Comparison of ENCODE assay signal across 9 cellular contexts in genomic region chr6:140671926-140672325, GRCh38.
DNase-seq lines count a peak whose midpoint lies in the region; ATAC-seq and TF ChIP-seq lines count a peak whose summit lies in the region.
"Had no signal": no experiment of that assay in that cellular context is flagged by ENCODE, and none has a peak within 500 bp of the region (broad histone marks: within the 10 kb centered on the region; RNA-seq: fewer than 3 reads in every experiment).

No MANE protein-coding gene starts in this region.

- DNase-seq in SKM-1 treated with dmso at 0.1 percent for 144 hours (lab: John Stamatoyannopoulos, UW; ENCODE audit: unreplicated experiment) (peak; percentile 16), SKM-1 (lab: John Stamatoyannopoulos, UW; ENCODE audit: unreplicated experiment) (no peak), NAMALWA (ENCODE audit: low spot score) (peak; percentile 26), cardiac fibroblast (ENCODE audit: low read depth in 2 of 2) (peak in 1 of 2 donors; percentile 56), renal cortical epithelial cell (ENCODE audit: low read depth) (peak; percentile 27), SK-N-DZ (ENCODE audit: low spot score) (no peak), natural killer cell (no peak), midbrain (lab: John Stamatoyannopoulos, UW) (no peak)
- DNase-seq: NCI-H1436 had no signal

- H3K4me3 ChIP-seq in cardiac fibroblast (replicated peaks in 1 of 2; ENCODE audit: low read depth in 2 of 2, low read length in 2 of 2) = no peak overlapping the region

- H3K27ac Mint-ChIP-seq in natural killer cell = no peak overlapping the region

- H3K9me3 Mint-ChIP-seq in natural killer cell = peaks cover 2 to 5% of the 10 kb centered on the region in 2 donors

- no peaks in the 10 kb centered on the region for H3K27me3 Mint-ChIP-seq in natural killer cell (ENCODE audit: low read depth in 2 of 2)

- TF ChIP-seq CTCF in cardiac fibroblast (IDR thresholded peaks at IDR 0.05; ENCODE audit: low read depth, low read length) (peak; percentile 27), natural killer cell (IDR thresholded peaks at IDR 0.05) (no peak)

- no peak overlapping the region for H3K4me3 Mint-ChIP-seq in natural killer cell

- no peak for ATAC-seq in natural killer cell

- intact Hi-C loops in natural killer cell (cut with micrococcal nuclease) = no loop called here

- no peaks in the 10 kb centered on the region for H3K4me1 Mint-ChIP-seq in natural killer cell

- no peaks in the 10 kb centered on the region for H3K36me3 Mint-ChIP-seq in natural killer cell

Comparison
In these comparisons a context has a peak if more than half of its experiments do, and no peak if none do; other contexts are left out.
1. DNase-seq: peak in SKM-1 treated with dmso at 0.1 percent for 144 hours (single experiment), NAMALWA (single experiment) and renal cortical epithelial cell (single experiment); none in SKM-1 (single experiment), SK-N-DZ (single experiment), natural killer cell (single experiment) and midbrain (single experiment).